ENCODE assay signal across 13 cellular contexts in genomic region chr6:47098570-47098993, GRCh38. TPM values are rescaled to one million over a fixed set of nuclear protein-coding genes. Genes with fewer than 3 reads are reported as not detected.
A peak's percentile ranks its signal among the peaks of the same experiment; 100 is the strongest.
DNase-seq lines count a peak whose midpoint lies in the region; ATAC-seq and TF ChIP-seq lines count a peak whose summit lies in the region.
"Had no signal": no experiment of that assay in that cellular context is flagged by ENCODE, and none has a peak within 500 bp of the region (broad histone marks: within the 10 kb centered on the region; RNA-seq: fewer than 3 reads in every experiment).

No MANE protein-coding gene starts in this region.

- peak overlapping the region; percentile 1 for H2AFZ ChIP-seq in ACC112 (ENCODE audit: low read length, unreplicated experiment)

- peak; percentile 73 for ATAC-seq in esophagus mucosa
- peak; percentile 47 to 65 for ATAC-seq in lower lobe of right lung
- no peak for ATAC-seq in HG02759 (IDR thresholded peaks at IDR 0.05; ENCODE audit: unreplicated experiment)

- intact Hi-C loops in lower lobe of right lung (cut with DNase I): no loop called here

- H3K27me3 ChIP-seq in ACC112 (ENCODE audit: insufficient read depth, low read length) (no peaks in the 10 kb centered on the region), lower lobe of right lung (ENCODE audit: low read depth) (no peaks in the 10 kb centered on the region)

- DNase-seq in NCI-H226: peak; percentile 70
- no peak for DNase-seq in lower lobe of right lung
- no peak for DNase-seq in NCI-H2171 treated with DMSO at 0.1 percent for 48 hours (lab: John Stamatoyannopoulos, UW)
- DNase-seq in DMS153 treated with DMSO at 0.1 percent for 48 hours (lab: John Stamatoyannopoulos, UW; ENCODE audit: unreplicated experiment): no peak
- DNase-seq in SIG-M5 treated with dmso at 0.1 percent for 504 hours (lab: John Stamatoyannopoulos, UW; ENCODE audit: unreplicated experiment): no peak
- DNase-seq: activated CD4-positive, alpha-beta T cell treated with anti-CD3 and anti-CD28 coated beads, Interleukin-2, amount 10 ng/mL, durations not matched to agents 7 days and 5 days; DMS 273 treated with DMSO at 0.1 percent for 48 hours; stimulated activated CD4-positive, alpha-beta T cell treated with anti-CD3 and anti-CD28 coated beads, Interleukin-1b, Interleukin-23, amount 100 ng/mL, for 48 hours; stimulated activated CD8-positive, alpha-beta memory T cell treated with anti-CD3 and anti-CD28 coated beads, Interleukin-4, amount 100 ng/mL, for 48 hours had no signal

- no peaks in the 10 kb centered on the region for H3K79me2 ChIP-seq in ACC112 (ENCODE audit: control insufficient read depth, insufficient read depth, low read length, unreplicated experiment)

- H3K9me3 ChIP-seq in lower lobe of right lung: no peaks in the 10 kb centered on the region

- TF ChIP-seq CTCF in lower lobe of right lung (IDR thresholded peaks at IDR 0.05): no peak

- no peak overlapping the region for H3K27ac ChIP-seq in ACC112 (ENCODE audit: low read depth, low read length)
- H3K27ac ChIP-seq in lower lobe of right lung: no peak overlapping the region

- H3K4me3 ChIP-seq in ACC112 (ENCODE audit: low read depth, low read length): no peak overlapping the region
- H3K4me3 ChIP-seq in lower lobe of right lung: no peak overlapping the region

- no peaks in the 10 kb centered on the region for H3K36me3 ChIP-seq in ACC112 (ENCODE audit: insufficient read depth, low read length)
- H3K36me3 ChIP-seq in lower lobe of right lung: no peaks in the 10 kb centered on the region

- H3K4me1 ChIP-seq in ACC112 (ENCODE audit: control insufficient read depth, insufficient read depth, low read length, unreplicated experiment): peaks cover 10% of the 10 kb centered on the region
- peaks cover 19% of the 10 kb centered on the region for H3K4me1 ChIP-seq in lower lobe of right lung

RNA-seq across cellular contexts. Expression of gene ADGRF1, which starts 56.5 kb away (rescaled TPM):
- total RNA-seq in esophagus mucosa (32.8 TPM), lower lobe of right lung (9.9 TPM)
- total RNA-seq: activated CD4-positive, alpha-beta T cell treated with anti-CD3 and anti-CD28 coated beads, Interleukin-2, amount 10 ng/mL, durations not matched to agents 7 days and 5 days; NCI-H460 had no signal
